ENCODE assay signal across 1 cellular context in the genomic region with DNA sequence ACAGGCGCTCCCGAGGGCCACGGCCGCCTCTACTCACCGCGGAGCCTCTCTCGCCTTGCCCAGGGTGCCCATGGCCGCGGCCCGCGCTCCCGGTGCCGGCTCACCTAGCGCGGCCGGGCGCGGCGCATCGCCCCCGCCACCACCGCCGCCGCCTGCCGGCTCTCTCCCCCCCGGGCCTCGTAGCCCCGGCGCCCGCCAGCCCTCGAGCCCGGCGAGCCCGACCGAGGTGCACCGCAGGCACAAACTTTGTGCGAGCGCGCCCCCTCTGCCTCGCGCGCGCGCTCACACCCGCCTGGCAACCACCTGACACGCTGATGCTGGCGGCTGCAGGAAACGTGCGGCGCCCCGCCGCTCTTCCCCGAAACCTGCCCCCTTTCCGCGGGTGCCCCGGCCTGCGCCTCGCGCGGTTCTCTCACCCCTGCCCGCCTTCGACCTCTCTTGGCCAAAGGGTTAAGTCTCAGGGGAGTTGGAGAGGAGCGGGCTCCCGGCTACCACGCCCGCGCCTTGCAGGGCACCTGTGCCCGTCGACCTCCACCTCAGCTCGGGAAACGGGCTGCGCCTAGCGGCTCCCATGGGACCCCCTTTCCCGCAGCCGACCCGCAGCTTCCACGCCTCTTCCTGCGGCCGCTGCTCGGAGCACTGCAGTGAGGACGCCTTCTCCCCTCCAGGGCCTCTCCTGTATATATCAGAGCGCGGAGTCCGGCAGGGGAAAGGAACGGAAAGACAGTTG.
TF ChIP-seq lines count a peak whose summit lies in the region.

RASGRP1 (minus strand) TSS at position 258 of the 730 bp plus-strand sequence; CDS start at position 72, 186 bp downstream.

TF ChIP-seq in K562, 482 proteins besides CTCF, POLR2A, EP300 and RAD21 (continued from another document):
- TF ChIP-seq, protein P1, sequence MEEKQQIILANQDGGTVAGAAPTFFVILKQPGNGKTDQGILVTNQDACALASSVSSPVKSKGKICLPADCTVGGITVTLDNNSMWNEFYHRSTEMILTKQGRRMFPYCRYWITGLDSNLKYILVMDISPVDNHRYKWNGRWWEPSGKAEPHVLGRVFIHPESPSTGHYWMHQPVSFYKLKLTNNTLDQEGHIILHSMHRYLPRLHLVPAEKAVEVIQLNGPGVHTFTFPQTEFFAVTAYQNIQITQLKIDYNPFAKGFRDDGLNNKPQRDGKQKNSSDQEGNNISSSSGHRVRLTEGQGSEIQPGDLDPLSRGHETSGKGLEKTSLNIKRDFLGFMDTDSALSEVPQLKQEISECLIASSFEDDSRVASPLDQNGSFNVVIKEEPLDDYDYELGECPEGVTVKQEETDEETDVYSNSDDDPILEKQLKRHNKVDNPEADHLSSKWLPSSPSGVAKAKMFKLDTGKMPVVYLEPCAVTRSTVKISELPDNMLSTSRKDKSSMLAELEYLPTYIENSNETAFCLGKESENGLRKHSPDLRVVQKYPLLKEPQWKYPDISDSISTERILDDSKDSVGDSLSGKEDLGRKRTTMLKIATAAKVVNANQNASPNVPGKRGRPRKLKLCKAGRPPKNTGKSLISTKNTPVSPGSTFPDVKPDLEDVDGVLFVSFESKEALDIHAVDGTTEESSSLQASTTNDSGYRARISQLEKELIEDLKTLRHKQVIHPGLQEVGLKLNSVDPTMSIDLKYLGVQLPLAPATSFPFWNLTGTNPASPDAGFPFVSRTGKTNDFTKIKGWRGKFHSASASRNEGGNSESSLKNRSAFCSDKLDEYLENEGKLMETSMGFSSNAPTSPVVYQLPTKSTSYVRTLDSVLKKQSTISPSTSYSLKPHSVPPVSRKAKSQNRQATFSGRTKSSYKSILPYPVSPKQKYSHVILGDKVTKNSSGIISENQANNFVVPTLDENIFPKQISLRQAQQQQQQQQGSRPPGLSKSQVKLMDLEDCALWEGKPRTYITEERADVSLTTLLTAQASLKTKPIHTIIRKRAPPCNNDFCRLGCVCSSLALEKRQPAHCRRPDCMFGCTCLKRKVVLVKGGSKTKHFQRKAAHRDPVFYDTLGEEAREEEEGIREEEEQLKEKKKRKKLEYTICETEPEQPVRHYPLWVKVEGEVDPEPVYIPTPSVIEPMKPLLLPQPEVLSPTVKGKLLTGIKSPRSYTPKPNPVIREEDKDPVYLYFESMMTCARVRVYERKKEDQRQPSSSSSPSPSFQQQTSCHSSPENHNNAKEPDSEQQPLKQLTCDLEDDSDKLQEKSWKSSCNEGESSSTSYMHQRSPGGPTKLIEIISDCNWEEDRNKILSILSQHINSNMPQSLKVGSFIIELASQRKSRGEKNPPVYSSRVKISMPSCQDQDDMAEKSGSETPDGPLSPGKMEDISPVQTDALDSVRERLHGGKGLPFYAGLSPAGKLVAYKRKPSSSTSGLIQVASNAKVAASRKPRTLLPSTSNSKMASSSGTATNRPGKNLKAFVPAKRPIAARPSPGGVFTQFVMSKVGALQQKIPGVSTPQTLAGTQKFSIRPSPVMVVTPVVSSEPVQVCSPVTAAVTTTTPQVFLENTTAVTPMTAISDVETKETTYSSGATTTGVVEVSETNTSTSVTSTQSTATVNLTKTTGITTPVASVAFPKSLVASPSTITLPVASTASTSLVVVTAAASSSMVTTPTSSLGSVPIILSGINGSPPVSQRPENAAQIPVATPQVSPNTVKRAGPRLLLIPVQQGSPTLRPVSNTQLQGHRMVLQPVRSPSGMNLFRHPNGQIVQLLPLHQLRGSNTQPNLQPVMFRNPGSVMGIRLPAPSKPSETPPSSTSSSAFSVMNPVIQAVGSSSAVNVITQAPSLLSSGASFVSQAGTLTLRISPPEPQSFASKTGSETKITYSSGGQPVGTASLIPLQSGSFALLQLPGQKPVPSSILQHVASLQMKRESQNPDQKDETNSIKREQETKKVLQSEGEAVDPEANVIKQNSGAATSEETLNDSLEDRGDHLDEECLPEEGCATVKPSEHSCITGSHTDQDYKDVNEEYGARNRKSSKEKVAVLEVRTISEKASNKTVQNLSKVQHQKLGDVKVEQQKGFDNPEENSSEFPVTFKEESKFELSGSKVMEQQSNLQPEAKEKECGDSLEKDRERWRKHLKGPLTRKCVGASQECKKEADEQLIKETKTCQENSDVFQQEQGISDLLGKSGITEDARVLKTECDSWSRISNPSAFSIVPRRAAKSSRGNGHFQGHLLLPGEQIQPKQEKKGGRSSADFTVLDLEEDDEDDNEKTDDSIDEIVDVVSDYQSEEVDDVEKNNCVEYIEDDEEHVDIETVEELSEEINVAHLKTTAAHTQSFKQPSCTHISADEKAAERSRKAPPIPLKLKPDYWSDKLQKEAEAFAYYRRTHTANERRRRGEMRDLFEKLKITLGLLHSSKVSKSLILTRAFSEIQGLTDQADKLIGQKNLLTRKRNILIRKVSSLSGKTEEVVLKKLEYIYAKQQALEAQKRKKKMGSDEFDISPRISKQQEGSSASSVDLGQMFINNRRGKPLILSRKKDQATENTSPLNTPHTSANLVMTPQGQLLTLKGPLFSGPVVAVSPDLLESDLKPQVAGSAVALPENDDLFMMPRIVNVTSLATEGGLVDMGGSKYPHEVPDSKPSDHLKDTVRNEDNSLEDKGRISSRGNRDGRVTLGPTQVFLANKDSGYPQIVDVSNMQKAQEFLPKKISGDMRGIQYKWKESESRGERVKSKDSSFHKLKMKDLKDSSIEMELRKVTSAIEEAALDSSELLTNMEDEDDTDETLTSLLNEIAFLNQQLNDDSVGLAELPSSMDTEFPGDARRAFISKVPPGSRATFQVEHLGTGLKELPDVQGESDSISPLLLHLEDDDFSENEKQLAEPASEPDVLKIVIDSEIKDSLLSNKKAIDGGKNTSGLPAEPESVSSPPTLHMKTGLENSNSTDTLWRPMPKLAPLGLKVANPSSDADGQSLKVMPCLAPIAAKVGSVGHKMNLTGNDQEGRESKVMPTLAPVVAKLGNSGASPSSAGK (IDR thresholded peaks at IDR 0.05), result peak; percentile 77
- no peak for TF ChIP-seq ZNF740 (CRISPR knock-in tag; IDR thresholded peaks at IDR 0.05)
- TF ChIP-seq ZNF740 (tag; IDR thresholded peaks at IDR 0.05), result 0 out of 4 replicates have a peak, but pooled peaks of 1 of the 2 experiments have one; percentile 4
- peak; percentile 74 for TF ChIP-seq POLR2G (IDR thresholded peaks at IDR 0.05; ENCODE audit: low read depth, low read length)
- peak; percentile 10; the same call in 1 of the 2 replicates for TF ChIP-seq CTBP1 (IDR thresholded peaks at IDR 0.05; ENCODE audit: borderline replicate concordance)
- peak; percentile 61 for TF ChIP-seq BHLHE40 (IDR thresholded peaks at IDR 0.05; ENCODE audit: low read length)
- TF ChIP-seq ZNF398 (CRISPR knock-in tag; IDR thresholded peaks at IDR 0.05), result no peak
- TF ChIP-seq ZNF253 (CRISPR knock-in tag; conservative IDR thresholded peaks at IDR 0.05), result no peak
- TF ChIP-seq STAT5B (CRISPR knock-in tag; IDR thresholded peaks at IDR 0.05), result no peak
- TF ChIP-seq AFF4 (CRISPR knock-in tag; IDR thresholded peaks at IDR 0.05), result no peak
- no peak for TF ChIP-seq ZNF165 (CRISPR knock-in tag; IDR thresholded peaks at IDR 0.05; ENCODE audit: borderline replicate concordance)
- TF ChIP-seq CCNT2 (IDR thresholded peaks at IDR 0.05; ENCODE audit: borderline replicate concordance, extremely low read depth, insufficient read length, low read depth, low read length), result peak; percentile 32
- TF ChIP-seq ILF3 (IDR thresholded peaks at IDR 0.05; ENCODE audit: borderline replicate concordance), result no peak
- TF ChIP-seq, protein P2, sequence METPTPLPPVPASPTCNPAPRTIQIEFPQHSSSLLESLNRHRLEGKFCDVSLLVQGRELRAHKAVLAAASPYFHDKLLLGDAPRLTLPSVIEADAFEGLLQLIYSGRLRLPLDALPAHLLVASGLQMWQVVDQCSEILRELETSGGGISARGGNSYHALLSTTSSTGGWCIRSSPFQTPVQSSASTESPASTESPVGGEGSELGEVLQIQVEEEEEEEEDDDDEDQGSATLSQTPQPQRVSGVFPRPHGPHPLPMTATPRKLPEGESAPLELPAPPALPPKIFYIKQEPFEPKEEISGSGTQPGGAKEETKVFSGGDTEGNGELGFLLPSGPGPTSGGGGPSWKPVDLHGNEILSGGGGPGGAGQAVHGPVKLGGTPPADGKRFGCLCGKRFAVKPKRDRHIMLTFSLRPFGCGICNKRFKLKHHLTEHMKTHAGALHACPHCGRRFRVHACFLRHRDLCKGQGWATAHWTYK (CRISPR knock-in tag; IDR thresholded peaks at IDR 0.05), result 0 out of 2 replicates have a peak, but pooled peaks have one; percentile 11
- TF ChIP-seq L3MBTL2 (IDR thresholded peaks at IDR 0.05), result peak; percentile 70; the same call in 1 of the 2 replicates
- TF ChIP-seq, protein P3, sequence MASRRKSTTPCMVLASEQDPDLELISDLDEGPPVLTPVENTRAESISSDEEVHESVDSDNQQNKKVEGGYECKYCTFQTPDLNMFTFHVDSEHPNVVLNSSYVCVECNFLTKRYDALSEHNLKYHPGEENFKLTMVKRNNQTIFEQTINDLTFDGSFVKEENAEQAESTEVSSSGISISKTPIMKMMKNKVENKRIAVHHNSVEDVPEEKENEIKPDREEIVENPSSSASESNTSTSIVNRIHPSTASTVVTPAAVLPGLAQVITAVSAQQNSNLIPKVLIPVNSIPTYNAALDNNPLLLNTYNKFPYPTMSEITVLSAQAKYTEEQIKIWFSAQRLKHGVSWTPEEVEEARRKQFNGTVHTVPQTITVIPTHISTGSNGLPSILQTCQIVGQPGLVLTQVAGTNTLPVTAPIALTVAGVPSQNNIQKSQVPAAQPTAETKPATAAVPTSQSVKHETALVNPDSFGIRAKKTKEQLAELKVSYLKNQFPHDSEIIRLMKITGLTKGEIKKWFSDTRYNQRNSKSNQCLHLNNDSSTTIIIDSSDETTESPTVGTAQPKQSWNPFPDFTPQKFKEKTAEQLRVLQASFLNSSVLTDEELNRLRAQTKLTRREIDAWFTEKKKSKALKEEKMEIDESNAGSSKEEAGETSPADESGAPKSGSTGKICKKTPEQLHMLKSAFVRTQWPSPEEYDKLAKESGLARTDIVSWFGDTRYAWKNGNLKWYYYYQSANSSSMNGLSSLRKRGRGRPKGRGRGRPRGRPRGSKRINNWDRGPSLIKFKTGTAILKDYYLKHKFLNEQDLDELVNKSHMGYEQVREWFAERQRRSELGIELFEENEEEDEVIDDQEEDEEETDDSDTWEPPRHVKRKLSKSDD (conservative IDR thresholded peaks at IDR 0.05; ENCODE audit: low read length), result no peak
- TF ChIP-seq RBFOX2 (IDR thresholded peaks at IDR 0.05; ENCODE audit: low read depth, low read length), result peak; percentile 62
- no peak for TF ChIP-seq PPARD (CRISPR knock-in tag; IDR thresholded peaks at IDR 0.05)
